ENCODE assay signal across 8 cellular contexts in the genomic region with DNA sequence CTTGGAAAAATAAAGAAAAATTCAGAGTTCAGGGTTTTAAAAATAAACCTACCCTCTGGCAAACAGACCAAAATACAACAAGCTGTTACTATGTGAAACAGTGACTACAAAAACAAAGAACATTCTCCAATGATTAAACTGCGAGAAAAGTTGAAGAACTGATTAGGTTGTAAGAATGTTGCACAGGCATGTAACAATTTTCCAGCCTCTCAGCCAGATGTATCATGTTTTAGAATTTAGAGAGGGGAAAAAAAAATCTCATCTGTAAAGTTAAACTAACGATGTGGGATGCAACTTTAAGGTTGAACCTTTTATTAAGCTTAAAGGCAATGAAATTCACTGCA.
DNase-seq lines count a peak whose midpoint lies in the region; ATAC-seq and TF ChIP-seq lines count a peak whose summit lies in the region.

No MANE protein-coding gene starts in this region.

- no peaks in the 10 kb centered on the region for H3K9me3 ChIP-seq in ascending aorta

- peaks cover 31 to 60% of the 10 kb centered on the region in 2 donors for H3K4me1 Mint-ChIP-seq in stimulated activated naive B cell treated with anti-CD40 and anti-IgM and Interleukin-4, amounts not matched to agents 10 μg/mL and 1 μg/mL and 100 μg/mL, for 72 hours

- H3K36me3 Mint-ChIP-seq in stimulated activated naive B cell treated with anti-CD40 and anti-IgM and Interleukin-4, amounts not matched to agents 10 μg/mL and 1 μg/mL and 100 μg/mL, for 72 hours = peaks cover 39 to 56% of the 10 kb centered on the region in 2 donors

- CTCF ChIA-PET in HEK293T (lab: Yijun Ruan, JAX) = interaction anchor here (0.7 kb wide), 1 partner anchor 33 kb away, joined by 7 read pairs; no protein-coding TSS in a partner anchor

- POLR2A ChIA-PET in HEK293T (lab: Yijun Ruan, JAX) = interaction anchor here (1.5 kb wide), 1 partner anchor 98 kb away, joined by 3 read pairs; no protein-coding TSS in a partner anchor

- intact Hi-C loops in ascending aorta (cut with DNase I) = loop anchor here (2.0 kb wide), 1 partner anchor 41 kb away; no protein-coding TSS in a partner anchor

- H3K4me3 Mint-ChIP-seq in stimulated activated naive B cell treated with anti-CD40 and anti-IgM and Interleukin-4, amounts not matched to agents 10 μg/mL and 1 μg/mL and 100 μg/mL, for 72 hours = peak overlapping the region; percentile 62 to 64

- peak overlapping the region; percentile 84 to 90 for H3K27ac ChIP-seq in ascending aorta

- H3K27me3 Mint-ChIP-seq in stimulated activated naive B cell treated with anti-CD40 and anti-IgM and Interleukin-4, amounts not matched to agents 10 μg/mL and 1 μg/mL and 100 μg/mL, for 72 hours = no peaks in the 10 kb centered on the region

- H3K36me3 ChIP-seq in ascending aorta = no peaks in the 10 kb centered on the region

- H3K4me3 ChIP-seq in ascending aorta = peak overlapping the region; percentile 20 to 50

- H3K27me3 ChIP-seq in ascending aorta = no peaks in the 10 kb centered on the region

- peaks cover 0 to 3% of the 10 kb centered on the region in 2 donors for H3K9me3 Mint-ChIP-seq in stimulated activated naive B cell treated with anti-CD40 and anti-IgM and Interleukin-4, amounts not matched to agents 10 μg/mL and 1 μg/mL and 100 μg/mL, for 72 hours

- no peak for TF ChIP-seq POLR2A in erythroblast (IDR thresholded peaks at IDR 0.05; ENCODE audit: low read length)

- peak; percentile 5 for ATAC-seq in GM21390 (IDR thresholded peaks at IDR 0.05; ENCODE audit: unreplicated experiment)
- ATAC-seq in stimulated activated naive B cell treated with anti-CD40 and anti-IgM and Interleukin-4, amounts not matched to agents 10 μg/mL and 1 μg/mL and 100 μg/mL, for 72 hours (replicated peaks) = no peak

- H3K4me1 ChIP-seq in ascending aorta = peaks cover 10 to 27% of the 10 kb centered on the region in 2 donors

- H3K27ac Mint-ChIP-seq in stimulated activated naive B cell treated with anti-CD40 and anti-IgM and Interleukin-4, amounts not matched to agents 10 μg/mL and 1 μg/mL and 100 μg/mL, for 72 hours = peak overlapping the region; percentile 85

- TF ChIP-seq CTCF in ascending aorta (IDR thresholded peaks at IDR 0.05) = no peak

- no peak for DNase-seq in ascending aorta (ENCODE audit: low spot score in 2 of 2)
- DNase-seq in iris pigment epithelial cell (ENCODE audit: low read depth) = peak; percentile 33
- DNase-seq in stimulated activated naive B cell treated with anti-CD40 and anti-IgM and Interleukin-4, amounts not matched to agents 10 μg/mL and 1 μg/mL and 100 μg/mL, for 72 hours = no peak
- DNase-seq in T-helper 2 cell = no peak
- no peak for DNase-seq in HEK293T (ENCODE audit: extremely low spot score)
- DNase-seq in erythroblast (lab: John Stamatoyannopoulos, UW) = no peak
- no peak for DNase-seq in NCI-H345 treated with DMSO at 0.1 percent for 48 hours (lab: John Stamatoyannopoulos, UW; ENCODE audit: unreplicated experiment)

TF ChIP-seq in HEK293T, 16 proteins besides CTCF, POLR2A, EP300 and RAD21:
- no peak for TF ChIP-seq ARNT (IDR thresholded peaks at IDR 0.05)
- no peak for TF ChIP-seq CTBP1 (IDR thresholded peaks at IDR 0.05; ENCODE audit: borderline replicate concordance)
- TF ChIP-seq ELF4 (IDR thresholded peaks at IDR 0.05) = no peak
- no peak for TF ChIP-seq LEF1 (IDR thresholded peaks at IDR 0.05; ENCODE audit: borderline replicate concordance)
- no peak for TF ChIP-seq FOXM1 (IDR thresholded peaks at IDR 0.05; ENCODE audit: borderline replicate concordance)
- TF ChIP-seq SUZ12 (IDR thresholded peaks at IDR 0.05) = no peak
- TF ChIP-seq FOXA1 (IDR thresholded peaks at IDR 0.05) = no peak
- TF ChIP-seq HDGF (IDR thresholded peaks at IDR 0.05; ENCODE audit: borderline replicate concordance) = no peak
- no peak for TF ChIP-seq TARDBP (IDR thresholded peaks at IDR 0.05)
- TF ChIP-seq FOXK2 (IDR thresholded peaks at IDR 0.05) = no peak
- TF ChIP-seq BHLHE40 (IDR thresholded peaks at IDR 0.05; ENCODE audit: borderline replicate concordance) = no peak
- TF ChIP-seq L3MBTL2 (conservative IDR thresholded peaks at IDR 0.05) = no peak
- TF ChIP-seq SP1 (IDR thresholded peaks at IDR 0.05) = no peak
- TF ChIP-seq NFRKB (IDR thresholded peaks at IDR 0.05) = no peak
- TF ChIP-seq ZNF384 (IDR thresholded peaks at IDR 0.05) = no peak
- TF ChIP-seq, protein P1, sequence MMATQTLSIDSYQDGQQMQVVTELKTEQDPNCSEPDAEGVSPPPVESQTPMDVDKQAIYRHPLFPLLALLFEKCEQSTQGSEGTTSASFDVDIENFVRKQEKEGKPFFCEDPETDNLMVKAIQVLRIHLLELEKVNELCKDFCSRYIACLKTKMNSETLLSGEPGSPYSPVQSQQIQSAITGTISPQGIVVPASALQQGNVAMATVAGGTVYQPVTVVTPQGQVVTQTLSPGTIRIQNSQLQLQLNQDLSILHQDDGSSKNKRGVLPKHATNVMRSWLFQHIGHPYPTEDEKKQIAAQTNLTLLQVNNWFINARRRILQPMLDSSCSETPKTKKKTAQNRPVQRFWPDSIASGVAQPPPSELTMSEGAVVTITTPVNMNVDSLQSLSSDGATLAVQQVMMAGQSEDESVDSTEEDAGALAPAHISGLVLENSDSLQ (IDR thresholded peaks at IDR 0.05) = no peak
